Comparison of ENCODE assay signal across 10 cellular contexts in genomic region chr1:116820362-116820761, GRCh38.
DNase-seq lines count a peak whose midpoint lies in the region; ATAC-seq and TF ChIP-seq lines count a peak whose summit lies in the region.
"Had no signal": no experiment of that assay in that cellular context is flagged by ENCODE, and none has a peak within 500 bp of the region (broad histone marks: within the 10 kb centered on the region; RNA-seq: fewer than 3 reads in every experiment).

No MANE protein-coding gene starts in this region.

- POLR2A ChIA-PET in MCF 10A (lab: Yijun Ruan, JAX): no interaction called here

- H3K4me3 Mint-ChIP-seq in MCF 10A (ENCODE audit: unreplicated experiment): no peak overlapping the region
- H3K4me3 Mint-ChIP-seq in activated naive CD8-positive, alpha-beta T cell treated with anti-CD3 and anti-CD28 coated beads, Interleukin-2, amount 50 U/mL, for 24 hours: no peak overlapping the region

- ATAC-seq in HG03378 (IDR thresholded peaks at IDR 0.05; ENCODE audit: unreplicated experiment) (no peak), GM21367 (IDR thresholded peaks at IDR 0.05; ENCODE audit: unreplicated experiment) (no peak)
- no peak for ATAC-seq in activated naive CD8-positive, alpha-beta T cell treated with anti-CD3 and anti-CD28 coated beads, Interleukin-2, amount 50 U/mL, for 24 hours

- H3K4me1 Mint-ChIP-seq in MCF 10A (ENCODE audit: insufficient read depth, unreplicated experiment): peaks cover 14% of the 10 kb centered on the region
- peaks cover 53% of the 10 kb centered on the region for H3K4me1 Mint-ChIP-seq in activated naive CD8-positive, alpha-beta T cell treated with anti-CD3 and anti-CD28 coated beads, Interleukin-2, amount 50 U/mL, for 24 hours

- CTCF ChIA-PET in MCF 10A (lab: Yijun Ruan, JAX): interaction anchor here (0.9 kb wide), 1 partner anchor 34 kb away, joined by 3 read pairs; no protein-coding TSS in a partner anchor

- intact Hi-C loops in MCF 10A (cut with micrococcal nuclease): no loop called here

- BruUV-seq in MCF 10A (replicated peaks; lab: Mats Ljungman, UMichigan): no TSS peak

- no peaks in the 10 kb centered on the region for H3K36me3 Mint-ChIP-seq in MCF 10A (ENCODE audit: insufficient read depth, unreplicated experiment)
- no peaks in the 10 kb centered on the region for H3K36me3 Mint-ChIP-seq in activated naive CD8-positive, alpha-beta T cell treated with anti-CD3 and anti-CD28 coated beads, Interleukin-2, amount 50 U/mL, for 24 hours (ENCODE audit: low read depth)

- no peaks in the 10 kb centered on the region for H3K9me3 Mint-ChIP-seq in MCF 10A (ENCODE audit: unreplicated experiment)
- H3K9me3 Mint-ChIP-seq in activated naive CD8-positive, alpha-beta T cell treated with anti-CD3 and anti-CD28 coated beads, Interleukin-2, amount 50 U/mL, for 24 hours: no peaks in the 10 kb centered on the region

- DNase-seq in AG09309 (ENCODE audit: low read depth) (peak; percentile 98), NCI-H1105 (lab: John Stamatoyannopoulos, UW) (peak; percentile 69), MCF 10A (ENCODE audit: unreplicated experiment) (peak; percentile 82), lung microvascular endothelial cell (ENCODE audit: low read depth in 2 of 2) (peak; percentile 39 to 84)
- no peak for DNase-seq in central memory CD4-positive, alpha-beta T cell
- DNase-seq in activated naive CD8-positive, alpha-beta T cell treated with anti-CD3 and anti-CD28 coated beads, Interleukin-2, amount 50 U/mL, for 24 hours: no peak
- DNase-seq: amniotic stem cell, NCI-H524 treated with DMSO at 0.1 percent for 48 hours had no signal

- no peak for TF ChIP-seq CTCF in AG09309 (IDR thresholded peaks at IDR 0.05; ENCODE audit: control insufficient read depth, insufficient read depth, low read depth, low read length, missing control alignments)
- no peak for TF ChIP-seq CTCF in MCF 10A (IDR thresholded peaks at IDR 0.05; ENCODE audit: unreplicated experiment)

- no peaks in the 10 kb centered on the region for H3K27me3 Mint-ChIP-seq in MCF 10A (ENCODE audit: insufficient read depth, unreplicated experiment)
- no peaks in the 10 kb centered on the region for H3K27me3 Mint-ChIP-seq in activated naive CD8-positive, alpha-beta T cell treated with anti-CD3 and anti-CD28 coated beads, Interleukin-2, amount 50 U/mL, for 24 hours

- peak overlapping the region; percentile 59 for H3K27ac Mint-ChIP-seq in MCF 10A (ENCODE audit: low read depth, unreplicated experiment)
- H3K27ac Mint-ChIP-seq in activated naive CD8-positive, alpha-beta T cell treated with anti-CD3 and anti-CD28 coated beads, Interleukin-2, amount 50 U/mL, for 24 hours: no peak overlapping the region

- no peak overlapping the region for H3K4me3 ChIP-seq in AG09309 (ENCODE audit: control insufficient read depth, low read depth, low read length)

Comparison
In these comparisons a context has a peak if more than half of its experiments do, and no peak if none do; other contexts are left out.
1. DNase-seq: peak in AG09309 (single experiment), NCI-H1105 (single experiment), MCF 10A (single experiment) and lung microvascular endothelial cell (2 of 2); none in central memory CD4-positive, alpha-beta T cell (single experiment) and activated naive CD8-positive, alpha-beta T cell treated with anti-CD3 and anti-CD28 coated beads, Interleukin-2, amount 50 U/mL, for 24 hours (single experiment).